In genomic region chr14:57136669-57137068, GRCh38 we compare ENCODE assay signal across 13 cellular contexts.
DNase-seq lines count a peak whose midpoint lies in the region; TF ChIP-seq lines count a peak whose summit lies in the region.
"Had no signal": no experiment of that assay in that cellular context is flagged by ENCODE, and none has a peak within 500 bp of the region (broad histone marks: within the 10 kb centered on the region; RNA-seq: fewer than 3 reads in every experiment).

No MANE protein-coding gene starts in this region.

- peak; percentile 94 for DNase-seq in G401 (ENCODE audit: low spot score)
- DNase-seq in NCI-H2081 treated with DMSO at 0.1 percent for 48 hours (lab: John Stamatoyannopoulos, UW): peak; percentile 39
- DNase-seq in anterior cingulate cortex (lab: John Stamatoyannopoulos, UW): peak in 50 of 58 donors; percentile 1 to 69 (median 28)
- DNase-seq in midbrain (lab: John Stamatoyannopoulos, UW): peak; percentile 16
- no peak for DNase-seq in hepatocyte (ENCODE audit: low spot score)
- no peak for DNase-seq in SW480 (ENCODE audit: low spot score)
- no peak for DNase-seq in mesenteric fat pad (ENCODE audit: low spot score)
- no peak for DNase-seq in cortex of kidney (lab: John Stamatoyannopoulos, UW)
- DNase-seq: activated CD4-positive, CD25-positive, alpha-beta regulatory T cell; NCI-H187; pancreas; stimulated activated CD4-positive, alpha-beta T cell treated with anti-CD3 and anti-CD28 coated beads, Interleukin-4, amount 100 ng/mL, for 24 hours had no signal

- H3K4me1 ChIP-seq in hepatocyte (ENCODE audit: insufficient read depth): no peaks in the 10 kb centered on the region
- H3K4me1 ChIP-seq: pancreas had no signal

- H4K20me1 ChIP-seq in hepatocyte (ENCODE audit: insufficient read depth, poor library complexity, severe bottlenecking): no peaks in the 10 kb centered on the region

- no peaks in the 10 kb centered on the region for H3K36me3 ChIP-seq in hepatocyte (replicated peaks; ENCODE audit: insufficient read depth, low read depth)
- H3K36me3 ChIP-seq: pancreas had no signal

- no peaks in the 10 kb centered on the region for H3K9me2 ChIP-seq in hepatocyte (replicated peaks; ENCODE audit: insufficient read depth)

- no peaks in the 10 kb centered on the region for H3K79me2 ChIP-seq in hepatocyte

- H3K27me3 ChIP-seq in hepatocyte: no peaks in the 10 kb centered on the region
- H3K27me3 ChIP-seq: pancreas had no signal

- 75% methylated on average over 9 of the region's 9 CpGs for WGBS in hepatocyte (ENCODE audit: low lambda C conversion rate, missing lambda C conversion rate)

- no peak overlapping the region for H3K4me3 ChIP-seq in hepatocyte
- H3K4me3 ChIP-seq: lung, pancreas had no signal

- in situ Hi-C loops in G401 (cut with HindIII; ENCODE audit: low sequenced_read_pairs): no loop called here

- H3K9me3 ChIP-seq in hepatocyte (ENCODE audit: low read depth): no peaks in the 10 kb centered on the region
- H3K9me3 ChIP-seq: pancreas had no signal

- no peak overlapping the region for H3K27ac ChIP-seq in hepatocyte
- H3K27ac ChIP-seq: pancreas had no signal

- H2AFZ ChIP-seq in hepatocyte: no peak overlapping the region

- TF ChIP-seq CTCF in hepatocyte (IDR thresholded peaks at IDR 0.05; ENCODE audit: poor library complexity): no peak

- no peak overlapping the region for H3K4me2 ChIP-seq in hepatocyte

Comparison
In these comparisons a context has a peak if more than half of its experiments do, and no peak if none do; other contexts are left out.
1. DNase-seq: peak in G401 (single experiment), NCI-H2081 treated with DMSO at 0.1 percent for 48 hours (single experiment), anterior cingulate cortex (50 of 58) and midbrain (single experiment); none in hepatocyte (single experiment), SW480 (single experiment), mesenteric fat pad (single experiment) and cortex of kidney (single experiment).